16 cellular contexts compared by ENCODE assay signal in the genomic region with DNA sequence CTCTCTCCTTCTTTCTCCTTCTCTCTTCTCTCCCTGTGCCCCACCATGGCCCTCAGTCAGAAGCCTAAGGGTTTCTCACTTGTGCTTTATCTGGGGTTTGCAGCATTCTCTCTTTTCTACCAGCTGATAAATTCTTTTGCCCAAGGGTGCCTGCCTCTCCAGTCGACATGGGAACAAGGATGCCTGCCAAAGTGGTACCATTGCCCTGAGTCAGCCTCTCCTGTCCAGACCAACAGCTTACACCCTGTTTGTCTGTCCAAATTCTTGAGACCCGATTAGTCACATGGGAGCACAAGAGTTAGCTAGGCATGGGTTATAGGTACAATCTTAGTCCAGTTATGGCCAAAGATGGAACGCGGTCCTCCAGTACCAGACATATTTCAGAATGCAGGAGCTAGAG.
"Had no signal": no experiment of that assay in that cellular context is flagged by ENCODE, and none has a peak within 500 bp of the region (broad histone marks: within the 10 kb centered on the region; RNA-seq: fewer than 3 reads in every experiment).

No MANE protein-coding gene starts in this region.

- ATAC-seq: SK-N-SH treated with all-trans-retinoic acid at 6 μM for 48 hours had no signal

- H3K27ac ChIP-seq: SJCRH30 had no signal

- H3K27me3 ChIP-seq: SJCRH30 had no signal

- H3K4me3 ChIP-seq: SJCRH30 had no signal

- H3K9me3 ChIP-seq: SJCRH30 had no signal

- H3K36me3 ChIP-seq: SJCRH30 had no signal

- DNase-seq: KBM-7, NCI-H1092 treated with DMSO at 0.1 percent for 48 hours, NCI-H1436, NCI-H187, NCI-H2029, NCI-H2171 treated with DMSO at 0.1 percent for 48 hours, NCI-H226, NCI-H446, NCI-H510A, NCI-H524 treated with DMSO at 0.1 percent for 48 hours, NCI-H69, NCI-H774, RPMI8226, SHP77 treated with DMSO at 0.1 percent for 48 hours, SJCRH30 had no signal
